Comparison of ENCODE assay signal across 11 cellular contexts in genomic region chr9:108886608-108887271, GRCh38. TPM values are rescaled to one million over a fixed set of nuclear protein-coding genes. Genes with fewer than 3 reads are reported as not detected.
A peak's percentile ranks its signal among the peaks of the same experiment; 100 is the strongest.
DNase-seq lines count a peak whose midpoint lies in the region; ATAC-seq and TF ChIP-seq lines count a peak whose summit lies in the region.
"Not testable (repeated sequence)": the region's sequence is repeated elsewhere in the genome, so short reads cannot be mapped to it uniquely, and the experiment has no call there.
"Had no signal": no experiment of that assay in that cellular context is flagged by ENCODE, and none has a peak within 500 bp of the region (broad histone marks: within the 10 kb centered on the region; RNA-seq: fewer than 3 reads in every experiment).

No MANE protein-coding gene starts in this region.

- DNase-seq in NCI-H2171 treated with DMSO at 0.1 percent for 48 hours (lab: John Stamatoyannopoulos, UW): peak; percentile 20
- DNase-seq in RWPE1 (ENCODE audit: low spot score); right lobe of liver: not testable (repeated sequence)
- DNase-seq in astrocyte of the hippocampus (ENCODE audit: low read depth, low spot score): peak; percentile 10
- peak; percentile 16 for DNase-seq in fibroblast of peridontal ligament (ENCODE audit: extremely low read depth)

- WGBS in right lobe of liver (ENCODE audit: insufficient coverage, low coverage, low lambda C conversion rate, missing lambda C conversion rate): 49% methylated on average over 3 of the region's 3 CpGs

- H3K36me3 ChIP-seq in HEK293 (ENCODE audit: control insufficient read depth in 2 of 2, insufficient read depth in 1 of 2, low read length in 2 of 2) (peaks cover 12 to 59% of the 10 kb centered on the region in 2 experiments), right lobe of liver (peaks cover 0 to 20% (median 6%) of the 10 kb centered on the region in 4 donors)

- H3K27ac ChIP-seq in HEK293 (ENCODE audit: extremely low read depth, low read depth, low read length): not testable (repeated sequence)
- H3K27ac ChIP-seq in RWPE1 (peak overlapping the region; percentile 39; the same call in 1 of the 2 replicates), right lobe of liver (peak overlapping the region; percentile 42 to 81 (median 72))

- H3K27me3 Mint-ChIP-seq in activated T-helper 17 cell treated with anti-CD3 and anti-CD28 coated beads, Interleukin-2, amount 50 U/mL, for 72 hours; stimulated activated naive CD8-positive, alpha-beta T cell treated with anti-CD3 and anti-CD28 coated beads, Interleukin-15, Interleukin-2, amounts not matched to agents 100 ng/mL and 50 ng/mL, for 24 hours: not testable (repeated sequence)

- H3K27me3 ChIP-seq in right lobe of liver: not testable (repeated sequence)

- not testable (repeated sequence) for ATAC-seq in activated T-helper 17 cell treated with anti-CD3 and anti-CD28 coated beads, Interleukin-2, amount 50 U/mL, for 72 hours (replicated peaks)
- peak; percentile 47 to 72 (median 66) for ATAC-seq in right lobe of liver

- H3K36me3 Mint-ChIP-seq in activated T-helper 17 cell treated with anti-CD3 and anti-CD28 coated beads, Interleukin-2, amount 50 U/mL, for 72 hours (ENCODE audit: low read depth): peaks cover 92% of the 10 kb centered on the region
- H3K36me3 Mint-ChIP-seq in stimulated activated naive CD8-positive, alpha-beta T cell treated with anti-CD3 and anti-CD28 coated beads, Interleukin-15, Interleukin-2, amounts not matched to agents 100 ng/mL and 50 ng/mL, for 24 hours (ENCODE audit: low read depth): peaks cover 70% of the 10 kb centered on the region

- H3K4me1 Mint-ChIP-seq in activated T-helper 17 cell treated with anti-CD3 and anti-CD28 coated beads, Interleukin-2, amount 50 U/mL, for 72 hours: peaks cover 15% of the 10 kb centered on the region
- H3K4me1 Mint-ChIP-seq in stimulated activated naive CD8-positive, alpha-beta T cell treated with anti-CD3 and anti-CD28 coated beads, Interleukin-15, Interleukin-2, amounts not matched to agents 100 ng/mL and 50 ng/mL, for 24 hours (ENCODE audit: low read depth): peaks cover 23% of the 10 kb centered on the region

- H3K27ac Mint-ChIP-seq in activated T-helper 17 cell treated with anti-CD3 and anti-CD28 coated beads, Interleukin-2, amount 50 U/mL, for 72 hours: peak overlapping the region; percentile 93
- H3K27ac Mint-ChIP-seq in stimulated activated naive CD8-positive, alpha-beta T cell treated with anti-CD3 and anti-CD28 coated beads, Interleukin-15, Interleukin-2, amounts not matched to agents 100 ng/mL and 50 ng/mL, for 24 hours: peak overlapping the region; percentile 92

- not testable (repeated sequence) for H3K4me3 ChIP-seq in HEK293 (ENCODE audit: low read depth, low read length); right lobe of liver

- not testable (repeated sequence) for TF ChIP-seq CTCF in HEK293 (tag by site-specific recombination; IDR thresholded peaks at IDR 0.05); RWPE1 (conservative IDR thresholded peaks at IDR 0.05; ENCODE audit: low read depth); right lobe of liver (IDR thresholded peaks at IDR 0.05)

- not testable (repeated sequence) for H3K4me1 ChIP-seq in HEK293 (ENCODE audit: control insufficient read depth, insufficient read depth, low read length)
- H3K4me1 ChIP-seq in right lobe of liver: peaks cover 0 to 37% (median 7%) of the 10 kb centered on the region in 4 donors

- TF ChIP-seq POLR2A in right lobe of liver (IDR thresholded peaks at IDR 0.05): not testable (repeated sequence)

- POLR2A ChIA-PET in HEK293 (lab: Yijun Ruan, JAX); RWPE1 (lab: Yijun Ruan, JAX; ENCODE audit: low non-redundant PET): not testable (repeated sequence)

- peak overlapping the region; percentile 42 for H3K4me3 Mint-ChIP-seq in activated T-helper 17 cell treated with anti-CD3 and anti-CD28 coated beads, Interleukin-2, amount 50 U/mL, for 72 hours
- H3K4me3 Mint-ChIP-seq in stimulated activated naive CD8-positive, alpha-beta T cell treated with anti-CD3 and anti-CD28 coated beads, Interleukin-15, Interleukin-2, amounts not matched to agents 100 ng/mL and 50 ng/mL, for 24 hours: peak overlapping the region; percentile 50

- not testable (repeated sequence) for H3K9me3 ChIP-seq in HEK293 (ENCODE audit: control insufficient read depth, insufficient read depth, low read depth, low read length); right lobe of liver

- H3K9me3 Mint-ChIP-seq in activated T-helper 17 cell treated with anti-CD3 and anti-CD28 coated beads, Interleukin-2, amount 50 U/mL, for 72 hours; stimulated activated naive CD8-positive, alpha-beta T cell treated with anti-CD3 and anti-CD28 coated beads, Interleukin-15, Interleukin-2, amounts not matched to agents 100 ng/mL and 50 ng/mL, for 24 hours: not testable (repeated sequence)

- CTCF ChIA-PET in HEK293 (lab: Yijun Ruan, JAX) (interaction anchor here (0.6 to 1.0 kb wide), 2 partner anchors 13 to 1585 kb away, joined by 3 to 4 read pairs; no protein-coding TSS in a partner anchor), RWPE1 (lab: Yijun Ruan, JAX) (interaction anchor here (0.6 kb wide), 1 partner anchor 66 kb away, joined by 3 read pairs; no protein-coding TSS in a partner anchor)

- intact Hi-C loops in right lobe of liver (cut with DNase I): not testable (repeated sequence)

TF ChIP-seq in HEK293, 187 proteins besides CTCF, POLR2A, EP300 and RAD21:
- TF ChIP-seq SCRT2 (tag by site-specific recombination; IDR thresholded peaks at IDR 0.05): peak; percentile 56; the same call in 1 of the 2 replicates
- peak; percentile 42; the same call in 1 of the 2 replicates for TF ChIP-seq SCRT1 (tag by site-specific recombination; IDR thresholded peaks at IDR 0.05; ENCODE audit: borderline replicate concordance)

RNA-seq across cellular contexts. Expression of gene ACTL7A, which starts 24.7 kb away (rescaled TPM):
- total RNA-seq in activated T-helper 17 cell treated with anti-CD3 and anti-CD28 coated beads, Interleukin-2, amount 50 U/mL, for 72 hours: not detected
- total RNA-seq in right lobe of liver: not detected
- total RNA-seq: B cell; Calu3; CD4-positive, alpha-beta T cell had no signal

RNA-seq across cellular contexts. Expression of gene ACTL7B, which starts 31.0 kb away (rescaled TPM):
- under 1 TPM; 0.11 TPM for total RNA-seq in activated T-helper 17 cell treated with anti-CD3 and anti-CD28 coated beads, Interleukin-2, amount 50 U/mL, for 72 hours
- total RNA-seq in right lobe of liver: not detected
- total RNA-seq: B cell, Calu3 had no signal

RNA-seq across cellular contexts. Expression of gene ELP1, which starts 47.2 kb away (rescaled TPM):
- 10 to 100 TPM; 19.7 to 30.1 TPM for total RNA-seq in activated T-helper 17 cell treated with anti-CD3 and anti-CD28 coated beads, Interleukin-2, amount 50 U/mL, for 72 hours
- total RNA-seq in right lobe of liver: 10 to 100 TPM; 10.4 to 20.6 (median 13.0) TPM

RNA-seq across cellular contexts. Expression of gene ABITRAM, which starts 47.5 kb away (rescaled TPM):
- 10 to 100 TPM; 11.6 to 14.8 TPM for total RNA-seq in activated T-helper 17 cell treated with anti-CD3 and anti-CD28 coated beads, Interleukin-2, amount 50 U/mL, for 72 hours
- total RNA-seq in right lobe of liver: 1 to 10 TPM; 5.2 to 8.3 (median 6.8) TPM
